In genomic region chr11:34074391-34074790, GRCh38 we compare ENCODE assay signal across 13 cellular contexts. TPM values are rescaled to one million over a fixed set of nuclear protein-coding genes. Genes with fewer than 3 reads are reported as not detected.
DNase-seq lines count a peak whose midpoint lies in the region; ATAC-seq and TF ChIP-seq lines count a peak whose summit lies in the region.
"Had no signal": no experiment of that assay in that cellular context is flagged by ENCODE, and none has a peak within 500 bp of the region (broad histone marks: within the 10 kb centered on the region; RNA-seq: fewer than 3 reads in every experiment).

No MANE protein-coding gene starts in this region.

- CTCF ChIA-PET in A673 (lab: Charles Lee), result no interaction called here
- CTCF ChIA-PET in CD8-positive, alpha-beta memory T cell (lab: Charles Lee), result no interaction called here

- DNase-seq in A673 (ENCODE audit: low spot score) (no peak), naive B cell (no peak), uterus (no peak), SW 1271 (lab: John Stamatoyannopoulos, UW) (no peak)
- no peak for DNase-seq in CD8-positive, alpha-beta memory T cell
- no peak for DNase-seq in activated T-helper 1 cell treated with anti-CD3 and anti-CD28 coated beads, Interleukin-12 subunit alpha, Interleukin-12 subunit beta, Interleukin-2, Interleukin-4 antibody, amounts not matched to agents 30 ng/mL and 10 ng/mL and 1 ng/mL, durations not matched to agents 14 hours and 24 hours and 36 hours (ENCODE audit: low spot score)
- DNase-seq: activated CD4-positive, alpha-beta T cell treated with anti-CD3 and anti-CD28 coated beads for 48 hours; activated naive CD4-positive, alpha-beta T cell; caudate nucleus; NCI-H524 treated with DMSO at 0.1 percent for 48 hours had no signal

- no peaks in the 10 kb centered on the region for H3K9me3 ChIP-seq in A673 (ENCODE audit: low read depth, low read length, poor library complexity, severe bottlenecking)
- H3K9me3 ChIP-seq in CD8-positive, alpha-beta memory T cell (ENCODE audit: low read length), result no peaks in the 10 kb centered on the region
- H3K9me3 ChIP-seq in uterus, result no peaks in the 10 kb centered on the region

- peaks cover 80% of the 10 kb centered on the region for H3K4me1 ChIP-seq in A673 (ENCODE audit: insufficient read depth, low read length, poor library complexity, severe bottlenecking)
- H3K4me1 ChIP-seq in CD8-positive, alpha-beta memory T cell (ENCODE audit: insufficient read depth, low read length), result peaks cover 15% of the 10 kb centered on the region
- no peaks in the 10 kb centered on the region for H3K4me1 ChIP-seq in uterus

- H3K27me3 ChIP-seq in A673 (replicated peaks; ENCODE audit: insufficient read depth, low read depth, low read length, poor library complexity) (no peaks in the 10 kb centered on the region), uterus (no peaks in the 10 kb centered on the region)
- H3K27me3 ChIP-seq in CD8-positive, alpha-beta memory T cell (ENCODE audit: insufficient read depth, low read length, poor library complexity, severe bottlenecking), result no peaks in the 10 kb centered on the region

- H3K4me3 Mint-ChIP-seq in CD8-positive, alpha-beta memory T cell, result no peak overlapping the region
- H3K4me3 Mint-ChIP-seq in activated T-helper 1 cell treated with anti-CD3 and anti-CD28 coated beads, Interleukin-12 subunit alpha, Interleukin-12 subunit beta, Interleukin-2, Interleukin-4 antibody, amounts not matched to agents 30 ng/mL and 10 ng/mL and 1 ng/mL, durations not matched to agents 14 hours and 24 hours and 36 hours, result no peak overlapping the region
- H3K4me3 Mint-ChIP-seq in naive B cell, result no peak overlapping the region

- no peaks in the 10 kb centered on the region for H3K9me3 Mint-ChIP-seq in CD8-positive, alpha-beta memory T cell
- H3K9me3 Mint-ChIP-seq in activated T-helper 1 cell treated with anti-CD3 and anti-CD28 coated beads, Interleukin-12 subunit alpha, Interleukin-12 subunit beta, Interleukin-2, Interleukin-4 antibody, amounts not matched to agents 30 ng/mL and 10 ng/mL and 1 ng/mL, durations not matched to agents 14 hours and 24 hours and 36 hours, result no peaks in the 10 kb centered on the region
- H3K9me3 Mint-ChIP-seq in naive B cell, result no peaks in the 10 kb centered on the region

- TF ChIP-seq POLR2A in uterus (IDR thresholded peaks at IDR 0.05), result no peak

- H3K36me3 ChIP-seq in A673 (ENCODE audit: insufficient read depth, low read length, poor library complexity, severe bottlenecking) (peaks cover 97% of the 10 kb centered on the region), uterus (no peaks in the 10 kb centered on the region)
- H3K36me3 ChIP-seq in CD8-positive, alpha-beta memory T cell (ENCODE audit: insufficient read depth, low read length), result peaks cover 39% of the 10 kb centered on the region

- peaks cover 0 to 79% (median 14%) of the 10 kb centered on the region in 3 donors for H3K36me3 Mint-ChIP-seq in CD8-positive, alpha-beta memory T cell
- peaks cover 43% of the 10 kb centered on the region for H3K36me3 Mint-ChIP-seq in activated T-helper 1 cell treated with anti-CD3 and anti-CD28 coated beads, Interleukin-12 subunit alpha, Interleukin-12 subunit beta, Interleukin-2, Interleukin-4 antibody, amounts not matched to agents 30 ng/mL and 10 ng/mL and 1 ng/mL, durations not matched to agents 14 hours and 24 hours and 36 hours (ENCODE audit: low read depth)
- peaks cover 0 to 8% of the 10 kb centered on the region in 2 donors for H3K36me3 Mint-ChIP-seq in naive B cell

- H3K4me1 Mint-ChIP-seq in CD8-positive, alpha-beta memory T cell, result peaks cover 42 to 77% (median 66%) of the 10 kb centered on the region in 3 donors
- peaks cover 33% of the 10 kb centered on the region for H3K4me1 Mint-ChIP-seq in activated T-helper 1 cell treated with anti-CD3 and anti-CD28 coated beads, Interleukin-12 subunit alpha, Interleukin-12 subunit beta, Interleukin-2, Interleukin-4 antibody, amounts not matched to agents 30 ng/mL and 10 ng/mL and 1 ng/mL, durations not matched to agents 14 hours and 24 hours and 36 hours (ENCODE audit: low read depth)
- peaks cover 9 to 14% (median 10%) of the 10 kb centered on the region in 3 donors for H3K4me1 Mint-ChIP-seq in naive B cell

- POLR2A ChIA-PET in A673 (lab: Charles Lee; ENCODE audit: low non-redundant PET), result no interaction called here
- POLR2A ChIA-PET in CD8-positive, alpha-beta memory T cell (lab: Charles Lee), result no interaction called here

- H3K27me3 Mint-ChIP-seq in CD8-positive, alpha-beta memory T cell, result no peaks in the 10 kb centered on the region
- H3K27me3 Mint-ChIP-seq in activated T-helper 1 cell treated with anti-CD3 and anti-CD28 coated beads, Interleukin-12 subunit alpha, Interleukin-12 subunit beta, Interleukin-2, Interleukin-4 antibody, amounts not matched to agents 30 ng/mL and 10 ng/mL and 1 ng/mL, durations not matched to agents 14 hours and 24 hours and 36 hours (ENCODE audit: insufficient read depth), result no peaks in the 10 kb centered on the region
- H3K27me3 Mint-ChIP-seq in naive B cell, result no peaks in the 10 kb centered on the region

- peak overlapping the region in 7 of 8 donors; percentile 26 to 84 (median 70) for H3K27ac Mint-ChIP-seq in CD8-positive, alpha-beta memory T cell
- H3K27ac Mint-ChIP-seq in activated T-helper 1 cell treated with anti-CD3 and anti-CD28 coated beads, Interleukin-12 subunit alpha, Interleukin-12 subunit beta, Interleukin-2, Interleukin-4 antibody, amounts not matched to agents 30 ng/mL and 10 ng/mL and 1 ng/mL, durations not matched to agents 14 hours and 24 hours and 36 hours, result peak overlapping the region; percentile 50
- H3K27ac Mint-ChIP-seq in naive B cell, result peak overlapping the region in 5 of 6 donors; percentile 9 to 92 (median 70)

- ATAC-seq in naive B cell (ENCODE audit: low read depth in 2 of 2) (no peak), HG02759 (IDR thresholded peaks at IDR 0.05; ENCODE audit: unreplicated experiment) (no peak), GM21515 (IDR thresholded peaks at IDR 0.05; ENCODE audit: unreplicated experiment) (no peak)

- H3K27ac ChIP-seq in A673 (ENCODE audit: low read depth, low read length, poor library complexity, severe bottlenecking) (peak overlapping the region; percentile 67), uterus (no peak overlapping the region)
- no peak overlapping the region for H3K27ac ChIP-seq in CD8-positive, alpha-beta memory T cell (ENCODE audit: low read depth, low read length)

- H3K4me3 ChIP-seq in A673 (ENCODE audit: low read depth, low read length, poor library complexity, severe bottlenecking) (no peak overlapping the region), uterus (no peak overlapping the region)
- no peak overlapping the region for H3K4me3 ChIP-seq in CD8-positive, alpha-beta memory T cell (ENCODE audit: low read length)
- H3K4me3 ChIP-seq: skin epidermis had no signal

- no TSS peak for BruUV-seq in A673 (replicated peaks; lab: Mats Ljungman, UMichigan)

- intact Hi-C loops in A673 (cut with micrococcal nuclease; ENCODE audit: unreplicated experiment), result no loop called here
- intact Hi-C loops in activated T-helper 1 cell treated with anti-CD3 and anti-CD28 coated beads, Interleukin-12 subunit alpha, Interleukin-12 subunit beta, Interleukin-2, Interleukin-4 antibody, amounts not matched to agents 30 ng/mL and 10 ng/mL and 1 ng/mL, durations not matched to agents 14 hours and 24 hours and 36 hours (cut with micrococcal nuclease), result no loop called here
- intact Hi-C loops in uterus (cut with DNase I; ENCODE audit: low total_unique reads), result no loop called here

- TF ChIP-seq CTCF in A673 (conservative IDR thresholded peaks at IDR 0.05; ENCODE audit: low read depth, low read length) (no peak), uterus (IDR thresholded peaks at IDR 0.05) (no peak)

RNA-seq across cellular contexts. Expression of gene CAPRIN1, which starts 22.9 kb away (rescaled TPM):
- total RNA-seq in A673 (2021), result 1,416 and 1,470 TPM in 2 replicates
- 100 to 1,000 TPM; 275 to 287 TPM for total RNA-seq in CD8-positive, alpha-beta memory T cell
- polyA plus RNA-seq in CD8-positive, alpha-beta memory T cell, result 75.2 TPM
- total RNA-seq in activated T-helper 1 cell treated with anti-CD3 and anti-CD28 coated beads, Interleukin-12 subunit alpha, Interleukin-12 subunit beta, Interleukin-2, Interleukin-4 antibody, amounts not matched to agents 30 ng/mL and 10 ng/mL and 1 ng/mL, durations not matched to agents 14 hours and 24 hours and 36 hours, result 285 and 289 TPM in 2 replicates
- 10 to 100 TPM; 36.3 to 70.9 (median 50.7) TPM for polyA plus RNA-seq in naive B cell (ENCODE audit: low read depth in 6 of 6)
- total RNA-seq in uterus, result 100 to 1,000 TPM; 118 to 252 (median 169) TPM

RNA-seq across cellular contexts. Expression of gene NAT10, which starts 31.0 kb away (rescaled TPM):
- 180 and 192 TPM in 2 replicates for total RNA-seq in A673 (2021)
- total RNA-seq in CD8-positive, alpha-beta memory T cell, result 100 to 1,000 TPM; 143 to 148 TPM
- polyA plus RNA-seq in CD8-positive, alpha-beta memory T cell, result 40.1 TPM
- total RNA-seq in activated T-helper 1 cell treated with anti-CD3 and anti-CD28 coated beads, Interleukin-12 subunit alpha, Interleukin-12 subunit beta, Interleukin-2, Interleukin-4 antibody, amounts not matched to agents 30 ng/mL and 10 ng/mL and 1 ng/mL, durations not matched to agents 14 hours and 24 hours and 36 hours, result 157 and 158 TPM in 2 replicates
- polyA plus RNA-seq in naive B cell (ENCODE audit: low read depth in 6 of 6), result 10 to 100 TPM; 12.1 to 43.8 (median 33.8) TPM
- total RNA-seq in uterus, result 10 to 100 TPM; 18.5 to 54.0 (median 22.9) TPM
